In the genomic region with DNA sequence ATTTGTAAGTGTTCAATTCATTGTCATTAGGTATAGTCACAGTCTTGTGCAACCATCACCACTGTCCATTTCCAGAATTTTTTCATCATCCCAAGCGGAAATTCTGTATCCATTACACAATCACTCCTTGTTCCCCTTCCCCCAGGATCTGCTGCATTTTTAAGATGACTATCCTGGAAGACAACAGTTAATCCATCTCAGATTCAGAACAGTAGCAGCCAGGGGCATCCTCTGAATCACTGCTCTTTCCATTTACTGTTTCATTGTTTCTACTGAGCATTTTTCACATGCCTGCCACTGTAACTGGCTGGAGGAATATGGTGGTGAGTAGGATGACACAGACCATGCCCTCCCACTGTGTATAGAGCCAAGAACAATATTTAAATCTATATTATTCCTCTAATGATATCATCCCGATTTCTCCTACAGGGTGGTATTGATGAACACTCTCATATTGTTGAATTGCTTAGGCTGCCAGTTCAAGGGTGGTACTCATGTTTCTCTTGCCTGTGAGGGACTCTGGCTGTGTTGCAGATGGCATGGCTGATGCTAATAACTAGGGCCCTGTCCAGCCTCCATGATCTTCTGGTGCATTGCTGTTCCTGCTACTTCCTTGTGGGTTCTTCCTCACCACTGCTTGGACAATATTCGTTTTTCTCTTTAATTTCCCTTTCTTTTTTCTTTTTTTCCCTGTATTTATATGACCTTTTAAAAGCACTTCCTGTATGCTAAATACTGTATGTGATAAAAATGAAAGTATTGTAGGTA, we compare ENCODE assay signal across 8 cellular contexts. TPM values are rescaled to one million over a fixed set of nuclear protein-coding genes. Genes with fewer than 3 reads are reported as not detected.
A peak's percentile ranks its signal among the peaks of the same experiment; 100 is the strongest.
DNase-seq lines count a peak whose midpoint lies in the region; ATAC-seq and TF ChIP-seq lines count a peak whose summit lies in the region.

No MANE protein-coding gene starts in this region.

- H3F3A ChIP-seq in PC-3 (ENCODE audit: low read length, unreplicated experiment): peaks cover 9% of the 10 kb centered on the region

- BruUV-seq in PC-3 (replicated peaks; lab: Mats Ljungman, UMichigan): TSS peak; percentile 23

- H3K9me3 ChIP-seq in PC-3 (ENCODE audit: low read length) (no peaks in the 10 kb centered on the region), spleen (no peaks in the 10 kb centered on the region)

- H3K27me3 ChIP-seq in PC-3 (ENCODE audit: low read length) (no peaks in the 10 kb centered on the region), spleen (replicated peaks in 1 of 7) (no peaks in the 10 kb centered on the region)

- peak overlapping the region; percentile 85 for H3K4me2 ChIP-seq in PC-3 (ENCODE audit: low read length)

- H3K9ac ChIP-seq in PC-3 (ENCODE audit: low read length): peak overlapping the region; percentile 66

- peaks cover 8% of the 10 kb centered on the region for H3K27me3 Mint-ChIP-seq in endothelial cell (ENCODE audit: unreplicated experiment)

- peak; percentile 85 for DNase-seq in GM04504 (ENCODE audit: low read depth)
- DNase-seq in PC-3: peak; percentile 83
- no peak for DNase-seq in endothelial cell (ENCODE audit: low spot score)
- peak; percentile 84 for DNase-seq in non-pigmented ciliary epithelial cell (ENCODE audit: low read depth)
- DNase-seq in spleen: no peak
- no peak for DNase-seq in GM20000 (ENCODE audit: low spot score)

- intact Hi-C loops in PC-3 (cut with micrococcal nuclease) (loop anchor here (5.0 kb wide), 2 partner anchors 39 to 84 kb away; no protein-coding TSS in a partner anchor), spleen (cut with DNase I; ENCODE audit: low total_unique reads) (no loop called here)

- H3K4me3 ChIP-seq in PC-3 (ENCODE audit: low read length) (peak overlapping the region; percentile 40), spleen (no peak overlapping the region)

- H3K36me3 Mint-ChIP-seq in endothelial cell (ENCODE audit: low read depth, unreplicated experiment): peaks cover 4% of the 10 kb centered on the region

- peak overlapping the region; percentile 86 for H3K27ac Mint-ChIP-seq in endothelial cell (ENCODE audit: unreplicated experiment)

- peak; percentile 58 for ATAC-seq in PC-3
- no peak for ATAC-seq in GM21717 (IDR thresholded peaks at IDR 0.05; ENCODE audit: unreplicated experiment)
- ATAC-seq in HG02759 (IDR thresholded peaks at IDR 0.05; ENCODE audit: unreplicated experiment): no peak

- no peaks in the 10 kb centered on the region for H3K36me3 ChIP-seq in PC-3 (ENCODE audit: low read depth, low read length)
- H3K36me3 ChIP-seq in spleen: no peaks in the 10 kb centered on the region

- no peak for TF ChIP-seq POLR2A in spleen (IDR thresholded peaks at IDR 0.05)

- no peaks in the 10 kb centered on the region for H3K9me3 Mint-ChIP-seq in endothelial cell (ENCODE audit: unreplicated experiment)

- WGBS in spleen, 5 donors: 45 to 61% (median 56%) methylated on average over 3 of the region's 3 CpGs

- CTCF ChIA-PET in PC-3 (lab: Charles Lee): no interaction called here

- TF ChIP-seq CTCF in PC-3 (conservative IDR thresholded peaks at IDR 0.05; ENCODE audit: low read depth, low read length): no peak
- TF ChIP-seq CTCF in endothelial cell (IDR thresholded peaks at IDR 0.05; ENCODE audit: unreplicated experiment): no peak
- TF ChIP-seq CTCF in spleen (IDR thresholded peaks at IDR 0.05 in 8 of 11, conservative IDR thresholded peaks at IDR 0.05 in 3 of 11): no peak
- TF ChIP-seq CTCF in GM20000 (IDR thresholded peaks at IDR 0.05; ENCODE audit: extremely low read depth, missing control alignments): no peak

- H3K4me1 Mint-ChIP-seq in endothelial cell (ENCODE audit: unreplicated experiment): peaks cover 42% of the 10 kb centered on the region

- no peaks in the 10 kb centered on the region for H4K20me1 ChIP-seq in PC-3 (ENCODE audit: low read length)

- peak overlapping the region; percentile 96 for H3K27ac ChIP-seq in PC-3 (ENCODE audit: low read length)
- H3K27ac ChIP-seq in spleen: peak overlapping the region in 4 of 8 donors; percentile 4 to 52 (median 20)

- POLR2A ChIA-PET in PC-3 (lab: Charles Lee; ENCODE audit: unreplicated experiment): interaction anchor here (0.5 to 0.6 kb wide), 3 partner anchors 190 to 241 kb away, joined by 4 read pairs; no protein-coding TSS in a partner anchor

- no peaks in the 10 kb centered on the region for H3K9me2 ChIP-seq in PC-3 (replicated peaks; ENCODE audit: low read length)

- no peak overlapping the region for H2AFZ ChIP-seq in PC-3 (ENCODE audit: low read length)

- no peak overlapping the region for H3K4me3 Mint-ChIP-seq in endothelial cell (ENCODE audit: unreplicated experiment)

- H3K4me1 ChIP-seq in PC-3 (ENCODE audit: insufficient read depth, low read length) (peaks cover 69% of the 10 kb centered on the region), spleen (peaks cover 4 to 59% (median 40%) of the 10 kb centered on the region in 6 donors)

- peaks cover 68% of the 10 kb centered on the region for H3K79me2 ChIP-seq in PC-3 (ENCODE audit: low read length)

RNA-seq across cellular contexts. Expression of gene WDFY2, which starts 59.0 kb away (rescaled TPM):
- total RNA-seq in PC-3 (2014; rRNA removed) (4.1 and 5.9 TPM in 2 replicates), endothelial cell (ENCODE audit: unreplicated experiment) (22.7 TPM), spleen (10 to 100 TPM; 18.5 to 32.2 (median 25.5) TPM)
- 1 to 10 TPM; 3.0 to 4.6 (median 4.5) TPM for polyA plus RNA-seq in spleen

Comparison
In these comparisons a context has a peak if more than half of its experiments do, and no peak if none do; other contexts are left out.
1. DNase-seq: peak in GM04504 (single experiment), PC-3 (single experiment) and non-pigmented ciliary epithelial cell (single experiment); none in endothelial cell (single experiment), spleen (single experiment) and GM20000 (single experiment).